8 cellular contexts compared by ENCODE assay signal in the genomic region with DNA sequence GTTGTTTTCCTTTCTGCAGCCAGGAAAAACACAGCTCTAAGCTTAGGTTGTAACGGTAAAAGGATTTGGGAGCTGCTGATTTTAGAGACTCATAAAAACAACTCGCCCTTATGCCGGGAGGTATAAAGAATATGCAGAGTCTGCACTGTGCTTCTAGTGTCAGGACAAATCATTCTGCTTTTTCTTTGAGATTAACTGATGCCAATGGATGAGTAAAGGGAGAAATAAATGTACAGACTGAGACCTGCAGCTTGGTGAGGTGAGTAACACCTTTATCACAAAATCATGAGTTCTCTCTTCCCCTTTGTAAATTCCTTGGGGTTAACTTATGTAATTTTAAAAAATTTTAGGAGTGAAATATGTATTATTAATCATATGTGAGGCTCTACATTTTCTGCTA. TPM values are rescaled to one million over a fixed set of nuclear protein-coding genes. Genes with fewer than 3 reads are reported as not detected.
DNase-seq lines count a peak whose midpoint lies in the region; ATAC-seq and TF ChIP-seq lines count a peak whose summit lies in the region.

No MANE protein-coding gene starts in this region.

- no peaks in the 10 kb centered on the region for H3K9me3 ChIP-seq in subcutaneous abdominal adipose tissue (ENCODE audit: control insufficient read depth in 5 of 5, low read length in 5 of 5)
- no peaks in the 10 kb centered on the region for H3K9me3 ChIP-seq in Peyer's patch

- H3K4me1 ChIP-seq in subcutaneous abdominal adipose tissue (ENCODE audit: control insufficient read depth in 5 of 5, insufficient read depth in 5 of 5, low read length in 5 of 5) (peaks cover 0 to 18% (median 12%) of the 10 kb centered on the region in 5 donors), Peyer's patch (peaks cover 0 to 15% (median 2%) of the 10 kb centered on the region in 4 donors)

- H3K9ac ChIP-seq in subcutaneous abdominal adipose tissue (ENCODE audit: low read length in 5 of 5) = no peak overlapping the region

- H3K4me3 ChIP-seq in subcutaneous abdominal adipose tissue (ENCODE audit: low read depth in 1 of 5, low read length in 5 of 5) = no peak overlapping the region
- H3K4me3 ChIP-seq in Peyer's patch = no peak overlapping the region

- ATAC-seq in GM19467 (IDR thresholded peaks at IDR 0.05; ENCODE audit: unreplicated experiment) = no peak

- H3K36me3 Mint-ChIP-seq in activated CD4-positive, alpha-beta T cell treated with anti-CD3 and anti-CD28 coated beads, Interleukin-2, amount 10 ng/mL, durations not matched to agents 24 days and 14 days (ENCODE audit: low read depth) = peaks cover 2% of the 10 kb centered on the region
- H3K36me3 Mint-ChIP-seq in activated T-helper 2 cell treated with anti-CD3 and anti-CD28 coated beads, Interferon-gamma antibody, Interleukin-2, Interleukin-4, amounts not matched to agents 10 μg/mL and 5 μg/mL and 100 μg/mL, durations not matched to agents 14 hours and 24 hours and 36 hours (ENCODE audit: low read depth) = peaks cover 11% of the 10 kb centered on the region

- peaks cover 31% of the 10 kb centered on the region for H3K4me1 Mint-ChIP-seq in activated CD4-positive, alpha-beta T cell treated with anti-CD3 and anti-CD28 coated beads, Interleukin-2, amount 10 ng/mL, durations not matched to agents 24 days and 14 days
- peaks cover 41% of the 10 kb centered on the region for H3K4me1 Mint-ChIP-seq in activated T-helper 2 cell treated with anti-CD3 and anti-CD28 coated beads, Interferon-gamma antibody, Interleukin-2, Interleukin-4, amounts not matched to agents 10 μg/mL and 5 μg/mL and 100 μg/mL, durations not matched to agents 14 hours and 24 hours and 36 hours (ENCODE audit: low read depth)

- intact Hi-C loops in activated CD4-positive, alpha-beta T cell treated with anti-CD3 and anti-CD28 coated beads, Interleukin-2, amount 10 ng/mL, durations not matched to agents 24 days and 14 days (cut with micrococcal nuclease) = loop anchor here (2.0 to 10.0 kb wide), 4 partner anchors 38 to 425 kb away; a partner anchor contains a TSS
- intact Hi-C loops in activated T-helper 2 cell treated with anti-CD3 and anti-CD28 coated beads, Interferon-gamma antibody, Interleukin-2, Interleukin-4, amounts not matched to agents 10 μg/mL and 5 μg/mL and 100 μg/mL, durations not matched to agents 14 hours and 24 hours and 36 hours (cut with micrococcal nuclease) = loop anchor here (2.0 to 5.0 kb wide), 5 partner anchors 93 to 363 kb away; a partner anchor contains a TSS

- H3K27ac ChIP-seq in subcutaneous abdominal adipose tissue (ENCODE audit: low read depth, low read length) (peak overlapping the region; percentile 100), Peyer's patch (peak overlapping the region in 2 of 4 donors; percentile 98 to 99)

- no peak for DNase-seq in activated CD4-positive, alpha-beta T cell treated with anti-CD3 and anti-CD28 coated beads, Interleukin-2, amount 10 ng/mL, durations not matched to agents 24 days and 14 days
- no peak for DNase-seq in activated CD4-positive, alpha-beta T cell treated with anti-CD3 and anti-CD28 coated beads, Interleukin-2, amount 50 U/mL, for 48 hours
- DNase-seq in activated T-helper 2 cell treated with anti-CD3 and anti-CD28 coated beads, Interferon-gamma antibody, Interleukin-2, Interleukin-4, amounts not matched to agents 10 μg/mL and 5 μg/mL and 100 μg/mL, durations not matched to agents 14 hours and 24 hours and 36 hours (ENCODE audit: low spot score) = no peak
- DNase-seq in kidney glomerular epithelial cell (lab: John Stamatoyannopoulos, UW) = peak; percentile 22
- DNase-seq in Peyer's patch = no peak
- DNase-seq in SHP77 (lab: John Stamatoyannopoulos, UW) = no peak

- no peaks in the 10 kb centered on the region for H3K27me3 ChIP-seq in subcutaneous abdominal adipose tissue (ENCODE audit: control insufficient read depth in 5 of 5, insufficient read depth in 4 of 5, low read length in 5 of 5)
- H3K27me3 ChIP-seq in Peyer's patch = no peaks in the 10 kb centered on the region

- H3K36me3 ChIP-seq in subcutaneous abdominal adipose tissue (ENCODE audit: control insufficient read depth in 5 of 5, insufficient read depth in 5 of 5, low read length in 5 of 5) = peaks cover 0 to under 1% (median 0%) of the 10 kb centered on the region in 5 donors
- H3K36me3 ChIP-seq in Peyer's patch = no peaks in the 10 kb centered on the region

- no peak for TF ChIP-seq POLR2A in Peyer's patch (IDR thresholded peaks at IDR 0.05)

- peaks cover 12% of the 10 kb centered on the region for H3K27me3 Mint-ChIP-seq in activated CD4-positive, alpha-beta T cell treated with anti-CD3 and anti-CD28 coated beads, Interleukin-2, amount 10 ng/mL, durations not matched to agents 24 days and 14 days
- H3K27me3 Mint-ChIP-seq in activated T-helper 2 cell treated with anti-CD3 and anti-CD28 coated beads, Interferon-gamma antibody, Interleukin-2, Interleukin-4, amounts not matched to agents 10 μg/mL and 5 μg/mL and 100 μg/mL, durations not matched to agents 14 hours and 24 hours and 36 hours (ENCODE audit: low read depth) = peaks cover 16% of the 10 kb centered on the region

- no peak overlapping the region for H3K4me3 Mint-ChIP-seq in activated CD4-positive, alpha-beta T cell treated with anti-CD3 and anti-CD28 coated beads, Interleukin-2, amount 10 ng/mL, durations not matched to agents 24 days and 14 days
- H3K4me3 Mint-ChIP-seq in activated T-helper 2 cell treated with anti-CD3 and anti-CD28 coated beads, Interferon-gamma antibody, Interleukin-2, Interleukin-4, amounts not matched to agents 10 μg/mL and 5 μg/mL and 100 μg/mL, durations not matched to agents 14 hours and 24 hours and 36 hours (ENCODE audit: low read depth) = no peak overlapping the region

- no peak for TF ChIP-seq CTCF in Peyer's patch (IDR thresholded peaks at IDR 0.05)

- H3K27ac Mint-ChIP-seq in activated CD4-positive, alpha-beta T cell treated with anti-CD3 and anti-CD28 coated beads, Interleukin-2, amount 10 ng/mL, durations not matched to agents 24 days and 14 days = peak overlapping the region; percentile 100
- peak overlapping the region; percentile 99 for H3K27ac Mint-ChIP-seq in activated T-helper 2 cell treated with anti-CD3 and anti-CD28 coated beads, Interferon-gamma antibody, Interleukin-2, Interleukin-4, amounts not matched to agents 10 μg/mL and 5 μg/mL and 100 μg/mL, durations not matched to agents 14 hours and 24 hours and 36 hours

- H3K9me3 Mint-ChIP-seq in activated CD4-positive, alpha-beta T cell treated with anti-CD3 and anti-CD28 coated beads, Interleukin-2, amount 10 ng/mL, durations not matched to agents 24 days and 14 days = no peaks in the 10 kb centered on the region
- H3K9me3 Mint-ChIP-seq in activated T-helper 2 cell treated with anti-CD3 and anti-CD28 coated beads, Interferon-gamma antibody, Interleukin-2, Interleukin-4, amounts not matched to agents 10 μg/mL and 5 μg/mL and 100 μg/mL, durations not matched to agents 14 hours and 24 hours and 36 hours = no peaks in the 10 kb centered on the region

RNA-seq across cellular contexts. Expression of a gene that starts 1.9 kb away (rescaled TPM):
- total RNA-seq in activated CD4-positive, alpha-beta T cell treated with anti-CD3 and anti-CD28 coated beads, Interleukin-2, amount 10 ng/mL, durations not matched to agents 24 days and 14 days = 12.1 and 13.8 TPM in 2 replicates
- 11.7 and 12.0 TPM in 2 replicates for total RNA-seq in activated T-helper 2 cell treated with anti-CD3 and anti-CD28 coated beads, Interferon-gamma antibody, Interleukin-2, Interleukin-4, amounts not matched to agents 10 μg/mL and 5 μg/mL and 100 μg/mL, durations not matched to agents 14 hours and 24 hours and 36 hours
- 1 to 10 TPM; 2.5 to 5.8 (median 5.3) TPM for total RNA-seq in Peyer's patch

RNA-seq across cellular contexts. Expression of a gene that starts 34.4 kb away (rescaled TPM):
- total RNA-seq in activated CD4-positive, alpha-beta T cell treated with anti-CD3 and anti-CD28 coated beads, Interleukin-2, amount 10 ng/mL, durations not matched to agents 24 days and 14 days = not detected in 2 replicates
- not detected in 2 replicates for total RNA-seq in activated T-helper 2 cell treated with anti-CD3 and anti-CD28 coated beads, Interferon-gamma antibody, Interleukin-2, Interleukin-4, amounts not matched to agents 10 μg/mL and 5 μg/mL and 100 μg/mL, durations not matched to agents 14 hours and 24 hours and 36 hours
- total RNA-seq in Peyer's patch = 100 to 1,000 TPM in 2 of 4 donors, 10 to 100 TPM in 1, 1 to 10 TPM in 1; 4.1 to 240 (median 97.1) TPM
